ENCODE assay signal across 23 cellular contexts in genomic region chr5:162067651-162068411, GRCh38. TPM values are rescaled to one million over a fixed set of nuclear protein-coding genes. Genes with fewer than 3 reads are reported as not detected.
DNase-seq lines count a peak whose midpoint lies in the region; ATAC-seq and TF ChIP-seq lines count a peak whose summit lies in the region.
"Had no signal": no experiment of that assay in that cellular context is flagged by ENCODE, and none has a peak within 500 bp of the region (broad histone marks: within the 10 kb centered on the region; RNA-seq: fewer than 3 reads in every experiment).

Gene GABRG2 (plus strand): TSS chr5:162067773. CDS start chr5:162068000, 227 bp downstream.

- DNase-seq in SK-N-DZ (ENCODE audit: low spot score) = peak; percentile 2
- DNase-seq in head of caudate nucleus = peak in 37 of 42 donors; percentile 4 to 76 (median 37)
- no peak for DNase-seq in neuronal stem cell (ENCODE audit: low spot score)
- DNase-seq in CD8-positive, alpha-beta T cell = no peak
- no peak for DNase-seq in right cardiac atrium
- DNase-seq: activated CD4-positive, alpha-beta T cell treated with anti-CD3 and anti-CD28 coated beads, Interleukin-2, amount 50 U/mL, for 48 hours; activated naive CD4-positive, alpha-beta T cell; amniotic stem cell; CD8-positive, alpha-beta memory T cell; effector memory CD4-positive, alpha-beta T cell; naive B cell; NCI-H69; Right ventricle myocardium superior had no signal

- H3K27me3 Mint-ChIP-seq in CD8-positive, alpha-beta T cell (ENCODE audit: low read depth) = no peaks in the 10 kb centered on the region
- H3K27me3 Mint-ChIP-seq: CD8-positive, alpha-beta memory T cell; central memory CD8-positive, alpha-beta T cell; memory B cell had no signal

- no peak for TF ChIP-seq CTCF in CD8-positive, alpha-beta T cell (IDR thresholded peaks at IDR 0.05)

- H3K9ac ChIP-seq in ES-I3 (ENCODE audit: low read depth, low read length) = peak within 1 kb of the TSS; percentile 66; the same call in 1 of the 2 replicates
- no peak within 1 kb of the TSS for H3K9ac ChIP-seq in neuronal stem cell (ENCODE audit: low read depth, low read length, poor library complexity)

- no peak for ATAC-seq in CD8-positive, alpha-beta T cell
- ATAC-seq in GM21367 (IDR thresholded peaks at IDR 0.05; ENCODE audit: unreplicated experiment) = no peak
- no peak for ATAC-seq in right cardiac atrium
- ATAC-seq in GM21447 (IDR thresholded peaks at IDR 0.05; ENCODE audit: unreplicated experiment) = no peak
- ATAC-seq: heart right ventricle had no signal

- no peak within 1 kb of the TSS for H2BK12ac ChIP-seq in neuronal stem cell (ENCODE audit: low read length)

- H3K14ac ChIP-seq in neuronal stem cell (ENCODE audit: low read length) = no peak within 1 kb of the TSS

- no peaks in the 10 kb centered on the region for H3K36me3 ChIP-seq in ES-I3 (ENCODE audit: insufficient read depth, low read length)
- H3K36me3 ChIP-seq in neuronal stem cell (replicated peaks in 1 of 2; ENCODE audit: control insufficient read depth in 2 of 2, insufficient read depth in 2 of 2, low read length in 2 of 2) = no peaks in the 10 kb centered on the region
- no peaks in the 10 kb centered on the region for H3K36me3 ChIP-seq in CD8-positive, alpha-beta T cell (ENCODE audit: insufficient read depth, low read length)
- H3K36me3 ChIP-seq: heart right ventricle, suprapubic skin had no signal

- no peak within 1 kb of the TSS for H2BK5ac ChIP-seq in neuronal stem cell (ENCODE audit: low read length)

- H3K27ac Mint-ChIP-seq in CD8-positive, alpha-beta T cell = no peak within 1 kb of the TSS
- H3K27ac Mint-ChIP-seq: CD8-positive, alpha-beta memory T cell; memory B cell had no signal

- no peak within 1 kb of the TSS for H3K18ac ChIP-seq in neuronal stem cell (ENCODE audit: low read length)

- H3K27ac ChIP-seq in neuronal stem cell (replicated peaks; ENCODE audit: low read length) (no peak within 1 kb of the TSS), right cardiac atrium (ENCODE audit: low read length) (no peak within 1 kb of the TSS)
- no peak within 1 kb of the TSS for H3K27ac ChIP-seq in CD8-positive, alpha-beta T cell (ENCODE audit: low read depth, low read length)
- H3K27ac ChIP-seq: heart right ventricle, suprapubic skin had no signal

- H2AK5ac ChIP-seq in neuronal stem cell (ENCODE audit: low read depth, low read length) = no peak within 1 kb of the TSS

- intact Hi-C loops in head of caudate nucleus (cut with DNase I) = no loop called here
- intact Hi-C loops in CD8-positive, alpha-beta T cell (cut with DNase I, micrococcal nuclease) = no loop called here
- intact Hi-C loops in right cardiac atrium (cut with DNase I) = no loop called here

- no peak within 1 kb of the TSS for H4K91ac ChIP-seq in neuronal stem cell (ENCODE audit: low read depth, low read length, poor library complexity)

- H2AFZ ChIP-seq in neuronal stem cell (ENCODE audit: low read length) = no peak within 1 kb of the TSS

- no peak within 1 kb of the TSS for H2BK120ac ChIP-seq in neuronal stem cell (ENCODE audit: low read depth, low read length)

- CTCF ChIA-PET in CD8-positive, alpha-beta T cell (lab: Charles Lee) = no interaction called here

- POLR2A ChIA-PET in CD8-positive, alpha-beta T cell (lab: Charles Lee) = no interaction called here

- no peaks in the 10 kb centered on the region for H3K4me1 Mint-ChIP-seq in CD8-positive, alpha-beta T cell (ENCODE audit: low read depth)
- H3K4me1 Mint-ChIP-seq: CD8-positive, alpha-beta memory T cell; central memory CD8-positive, alpha-beta T cell; memory B cell; naive B cell had no signal

- no peaks in the 10 kb centered on the region for H3K27me3 ChIP-seq in neuronal stem cell (ENCODE audit: control insufficient read depth in 3 of 3, insufficient read depth in 3 of 3, low read depth in 1 of 3, low read length in 3 of 3)
- no peaks in the 10 kb centered on the region for H3K27me3 ChIP-seq in CD8-positive, alpha-beta T cell (ENCODE audit: insufficient read depth, low read length)
- no peaks in the 10 kb centered on the region for H3K27me3 ChIP-seq in right cardiac atrium (ENCODE audit: control insufficient read depth, insufficient read depth)

- no peak within 1 kb of the TSS for H3K4ac ChIP-seq in neuronal stem cell (ENCODE audit: low read length)

- H3K36me3 Mint-ChIP-seq in CD8-positive, alpha-beta T cell = no peaks in the 10 kb centered on the region
- H3K36me3 Mint-ChIP-seq: CD8-positive, alpha-beta memory T cell; memory B cell; naive B cell had no signal

- peaks cover 6% of the 10 kb centered on the region for H3K9me3 Mint-ChIP-seq in CD8-positive, alpha-beta T cell
- H3K9me3 Mint-ChIP-seq: memory B cell had no signal

- H4K8ac ChIP-seq in neuronal stem cell (ENCODE audit: low read depth, low read length) = no peak within 1 kb of the TSS

- H2BK15ac ChIP-seq in neuronal stem cell (ENCODE audit: low read length) = no peak within 1 kb of the TSS

- H3K9me3 ChIP-seq in ES-I3 (ENCODE audit: control insufficient read depth, insufficient read depth, low read length) (no peaks in the 10 kb centered on the region), neuronal stem cell (replicated peaks in 1 of 2; ENCODE audit: control insufficient read depth in 2 of 2, insufficient read depth in 1 of 2, low read depth in 1 of 2, low read length in 2 of 2) (no peaks in the 10 kb centered on the region), right cardiac atrium (ENCODE audit: control insufficient read depth, low read length) (no peaks in the 10 kb centered on the region)
- no peaks in the 10 kb centered on the region for H3K9me3 ChIP-seq in CD8-positive, alpha-beta T cell (ENCODE audit: low read length)
- H3K9me3 ChIP-seq: suprapubic skin had no signal

- no peaks in the 10 kb centered on the region for H3K4me1 ChIP-seq in ES-I3 (ENCODE audit: insufficient read depth, low read length)
- H3K4me1 ChIP-seq in neuronal stem cell (ENCODE audit: control insufficient read depth in 2 of 2, insufficient read depth in 1 of 2, low read depth in 1 of 2, low read length in 2 of 2) = peaks cover 0 to 2% of the 10 kb centered on the region in 2 donors
- H3K4me1 ChIP-seq in CD8-positive, alpha-beta T cell (ENCODE audit: insufficient read depth, low read length) = no peaks in the 10 kb centered on the region
- H3K4me1 ChIP-seq in right cardiac atrium (ENCODE audit: control insufficient read depth, insufficient read depth, low read length) = no peaks in the 10 kb centered on the region
- H3K4me1 ChIP-seq: heart right ventricle, suprapubic skin had no signal

- H3K4me3 ChIP-seq in neuronal stem cell (ENCODE audit: low read length in 2 of 2) = peak within 1 kb of the TSS in 1 of 2 donors; percentile 67
- H3K4me3 ChIP-seq in CD8-positive, alpha-beta T cell (ENCODE audit: low read depth, low read length) = no peak within 1 kb of the TSS
- no peak within 1 kb of the TSS for H3K4me3 ChIP-seq in right cardiac atrium (ENCODE audit: low read length)
- H3K4me3 ChIP-seq: heart right ventricle, suprapubic skin had no signal

- WGBS in neuronal stem cell (ENCODE audit: extremely low coverage in 2 of 2, insufficient read length in 2 of 2, insufficient replicate concordance in 1 of 2), 2 donors = no CpG with 5 or more reads among the region's 21 CpGs
- 4% methylated on average over 21 of the region's 21 CpGs for WGBS in right cardiac atrium

- H3K23ac ChIP-seq in neuronal stem cell (ENCODE audit: low read depth, low read length, poor library complexity) = no peak within 1 kb of the TSS

- H3K4me2 ChIP-seq in neuronal stem cell (ENCODE audit: insufficient read depth, low read length, poor library complexity, severe bottlenecking) = peak within 1 kb of the TSS; percentile 72

- no peaks in the 10 kb centered on the region for H3K79me1 ChIP-seq in neuronal stem cell (ENCODE audit: low read depth, low read length)

- no peak within 1 kb of the TSS for H3K4me3 Mint-ChIP-seq in CD8-positive, alpha-beta T cell
- H3K4me3 Mint-ChIP-seq: CD8-positive, alpha-beta memory T cell; central memory CD8-positive, alpha-beta T cell; memory B cell had no signal

RNA-seq across cellular contexts. Expression of gene GABRG2, which starts in this region (rescaled TPM):
- polyA plus RNA-seq in SK-N-DZ (2014; cell fraction: cytosol; rRNA removed) = 0.15 and 0.54 TPM in 2 replicates
- 0.20 TPM in 1 of 2 replicates, not detected in the other for polyA plus RNA-seq in SK-N-DZ (2014; cell fraction: nucleus; rRNA removed)
- polyA plus RNA-seq in neuronal stem cell (2013, experiment 1 of 2) = 0.07 TPM
- 0.06 TPM for polyA plus RNA-seq in neuronal stem cell (2013, experiment 2 of 2)
- total RNA-seq in CD8-positive, alpha-beta T cell = not detected
- total RNA-seq in right cardiac atrium = not detected
- not detected for polyA plus RNA-seq in right cardiac atrium
- total RNA-seq: CD8-positive, alpha-beta memory T cell; fibroblast of lung; heart right ventricle; renal cortical epithelial cell; Right ventricle myocardium superior; suprapubic skin; T-helper 1 cell treated with Interleukin-12 subunit alpha and Interleukin-12 subunit beta and Interleukin-4 antibody, amounts not matched to agents 30 ng/mL and 1 ng/mL, for 36 hours had no signal
- polyA plus RNA-seq: CD8-positive, alpha-beta memory T cell; fibroblast of lung; heart right ventricle had no signal

Comparison
In these comparisons a context has a peak if more than half of its experiments do, and no peak if none do; other contexts are left out.
1. DNase-seq: peak in SK-N-DZ (single experiment) and head of caudate nucleus (37 of 42); none in neuronal stem cell (single experiment), CD8-positive, alpha-beta T cell (0 of 7) and right cardiac atrium (0 of 3).